Comparison of ENCODE assay signal across 22 cellular contexts in the genomic region with DNA sequence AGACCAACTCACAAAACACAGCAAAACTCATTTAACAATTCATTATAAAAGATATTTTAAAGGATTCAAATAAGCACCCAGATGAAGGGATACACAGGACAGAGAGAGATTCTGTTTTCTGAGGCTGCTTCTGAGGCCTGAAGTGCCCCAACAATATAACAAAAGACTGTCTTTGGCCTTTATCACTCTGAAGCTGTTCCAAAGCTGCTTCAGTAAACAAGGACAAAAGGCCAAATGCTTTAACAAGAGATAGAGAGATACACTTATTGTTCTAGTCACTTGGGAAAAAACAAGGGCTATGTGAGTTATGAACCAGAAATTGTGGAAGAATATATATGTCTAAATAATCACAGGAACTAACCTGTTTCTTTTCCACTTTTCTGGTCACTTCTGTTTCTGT.
"Had no signal": no experiment of that assay in that cellular context is flagged by ENCODE, and none has a peak within 500 bp of the region (broad histone marks: within the 10 kb centered on the region; RNA-seq: fewer than 3 reads in every experiment).

No MANE protein-coding gene starts in this region.

- H3K4me3 ChIP-seq: esophagus muscularis mucosa, gastroesophageal sphincter, pancreas, psoas muscle, spleen, thoracic aorta, transverse colon had no signal

- H3K27ac Mint-ChIP-seq: mesothelial cell of epicardium; natural killer cell; stimulated activated memory B cell treated with anti-CD40 and anti-IgM and Interleukin-4, amounts not matched to agents 10 μg/mL and 1 μg/mL and 100 μg/mL, for 72 hours; stimulated activated naive CD8-positive, alpha-beta T cell treated with anti-CD3 and anti-CD28 coated beads, Interleukin-15, amount 100 ng/mL, for 72 hours had no signal

- H3K36me3 Mint-ChIP-seq: mesothelial cell of epicardium; natural killer cell; stimulated activated memory B cell treated with anti-CD40 and anti-IgM and Interleukin-4, amounts not matched to agents 10 μg/mL and 1 μg/mL and 100 μg/mL, for 72 hours had no signal

- H3K4me1 ChIP-seq: gastroesophageal sphincter, psoas muscle, spleen, transverse colon had no signal

- H3K27me3 ChIP-seq: esophagus muscularis mucosa, gastroesophageal sphincter, pancreas, spleen, transverse colon had no signal

- H3K9me3 Mint-ChIP-seq: stimulated activated memory B cell treated with anti-CD40 and anti-IgM and Interleukin-4, amounts not matched to agents 10 μg/mL and 1 μg/mL and 100 μg/mL, for 72 hours had no signal

- ATAC-seq: gastroesophageal sphincter; left colon; natural killer cell; pancreas; psoas muscle; sciatic nerve; stimulated activated naive CD8-positive, alpha-beta T cell treated with anti-CD3 and anti-CD28 coated beads, Interleukin-15, amount 100 ng/mL, for 72 hours had no signal

- H3K27me3 Mint-ChIP-seq: stimulated activated memory B cell treated with anti-CD40 and anti-IgM and Interleukin-4, amounts not matched to agents 10 μg/mL and 1 μg/mL and 100 μg/mL, for 72 hours; stimulated activated naive CD8-positive, alpha-beta T cell treated with anti-CD3 and anti-CD28 coated beads, Interleukin-15, amount 100 ng/mL, for 72 hours had no signal

- H3K9me3 ChIP-seq: pancreas had no signal

- H3K36me3 ChIP-seq: esophagus muscularis mucosa, gastroesophageal sphincter, pancreas, spleen, thoracic aorta, transverse colon had no signal

- DNase-seq: effector memory CD4-positive, alpha-beta T cell; hippocampal formation; left colon; mammary epithelial cell; natural killer cell; occipital lobe; pancreas; psoas muscle; spleen; stimulated activated CD4-positive, alpha-beta T cell treated with anti-CD3 and anti-CD28 coated beads, Interleukin-15, amount 100 ng/mL, for 24 hours; stimulated activated CD4-positive, alpha-beta T cell treated with anti-CD3 and anti-CD28 coated beads, Interleukin-1b, Interleukin-23, amount 100 ng/mL, for 48 hours; stimulated activated CD4-positive, alpha-beta T cell treated with anti-CD3 and anti-CD28 coated beads, Interleukin-4, amount 100 ng/mL, for 24 hours; stimulated activated naive CD8-positive, alpha-beta T cell treated with anti-CD3 and anti-CD28 coated beads, Interleukin-15, amount 100 ng/mL, for 72 hours; transverse colon had no signal

- H3K4me1 Mint-ChIP-seq: natural killer cell; stimulated activated memory B cell treated with anti-CD40 and anti-IgM and Interleukin-4, amounts not matched to agents 10 μg/mL and 1 μg/mL and 100 μg/mL, for 72 hours; stimulated activated naive CD8-positive, alpha-beta T cell treated with anti-CD3 and anti-CD28 coated beads, Interleukin-15, amount 100 ng/mL, for 72 hours had no signal

- H3K27ac ChIP-seq: epithelial cell of prostate, esophagus muscularis mucosa, gastroesophageal sphincter, pancreas, psoas muscle, spleen, thoracic aorta, transverse colon had no signal

- H3K4me3 Mint-ChIP-seq: mesothelial cell of epicardium; natural killer cell; neural crest cell; stimulated activated memory B cell treated with anti-CD40 and anti-IgM and Interleukin-4, amounts not matched to agents 10 μg/mL and 1 μg/mL and 100 μg/mL, for 72 hours; stimulated activated naive CD8-positive, alpha-beta T cell treated with anti-CD3 and anti-CD28 coated beads, Interleukin-15, amount 100 ng/mL, for 72 hours had no signal
